Comparison of ENCODE assay signal across 9 cellular contexts in genomic region chr12:64621257-64621942, GRCh38. TPM values are rescaled to one million over a fixed set of nuclear protein-coding genes. Genes with fewer than 3 reads are reported as not detected.
DNase-seq lines count a peak whose midpoint lies in the region; ATAC-seq, FAIRE-seq and TF ChIP-seq lines count a peak whose summit lies in the region.
"Had no signal": no experiment of that assay in that cellular context is flagged by ENCODE, and none has a peak within 500 bp of the region (broad histone marks: within the 10 kb centered on the region; RNA-seq: fewer than 3 reads in every experiment).

No MANE protein-coding gene starts in this region.

- peaks cover 0 to 2% of the 10 kb centered on the region in 2 experiments for H3K4me1 ChIP-seq in trophoblast cell (ENCODE audit: control insufficient read depth in 1 of 2, insufficient read depth in 2 of 2, low read length in 2 of 2)
- peaks cover 0 to 42% (median 4%) of the 10 kb centered on the region in 3 donors for H3K4me1 ChIP-seq in pancreas
- H3K4me1 ChIP-seq: parathyroid adenoma had no signal

- TF ChIP-seq CTCF in pancreas (IDR thresholded peaks at IDR 0.05) = no peak

- WGBS in trophoblast cell (ENCODE audit: extremely low coverage, insufficient coverage, insufficient read length) = no CpG with 5 or more reads among the region's 13 CpGs
- 93 to 97% methylated on average over 13 of the region's 13 CpGs for WGBS in pancreas, 2 donors

- H3K4ac ChIP-seq in trophoblast cell (ENCODE audit: low read depth, low read length) = no peak overlapping the region

- no peak overlapping the region for H3K9ac ChIP-seq in trophoblast cell (ENCODE audit: low read length)
- H3K9ac ChIP-seq: parathyroid adenoma had no signal

- H3K4me3 ChIP-seq in trophoblast cell (ENCODE audit: low read depth, low read length) (no peak overlapping the region), pancreas (no peak overlapping the region)

- no peak overlapping the region for H3K14ac ChIP-seq in trophoblast cell (ENCODE audit: low read length)

- no peaks in the 10 kb centered on the region for H3K9me3 Mint-ChIP-seq in activated CD4-positive, alpha-beta memory T cell treated with anti-CD3 and anti-CD28 coated beads for 36 hours
- H3K9me3 Mint-ChIP-seq in activated CD4-positive, alpha-beta memory T cell treated with anti-CD3 and anti-CD28 coated beads, Interleukin-2, amount 10 ng/mL, durations not matched to agents 7 days and 5 days = no peaks in the 10 kb centered on the region

- peaks cover 64% of the 10 kb centered on the region for H3K4me1 Mint-ChIP-seq in activated CD4-positive, alpha-beta memory T cell treated with anti-CD3 and anti-CD28 coated beads for 36 hours (ENCODE audit: low read depth)
- peaks cover 44% of the 10 kb centered on the region for H3K4me1 Mint-ChIP-seq in activated CD4-positive, alpha-beta memory T cell treated with anti-CD3 and anti-CD28 coated beads, Interleukin-2, amount 10 ng/mL, durations not matched to agents 7 days and 5 days

- FAIRE-seq in pancreas (lab: Jason Lieb, UNC) = no peak

- peaks cover 4% of the 10 kb centered on the region for H3K36me3 Mint-ChIP-seq in activated CD4-positive, alpha-beta memory T cell treated with anti-CD3 and anti-CD28 coated beads for 36 hours
- peaks cover 29% of the 10 kb centered on the region for H3K36me3 Mint-ChIP-seq in activated CD4-positive, alpha-beta memory T cell treated with anti-CD3 and anti-CD28 coated beads, Interleukin-2, amount 10 ng/mL, durations not matched to agents 7 days and 5 days (ENCODE audit: low read depth)

- no peak overlapping the region for H2BK12ac ChIP-seq in trophoblast cell (ENCODE audit: low read length)

- H3K79me2 ChIP-seq in trophoblast cell (ENCODE audit: control insufficient read depth, insufficient read depth, low read length, poor library complexity) = no peaks in the 10 kb centered on the region

- H3K27me3 ChIP-seq in trophoblast cell (ENCODE audit: insufficient read depth, low read length) = no peaks in the 10 kb centered on the region
- no peaks in the 10 kb centered on the region for H3K27me3 ChIP-seq in pancreas

- no peak overlapping the region for H4K91ac ChIP-seq in trophoblast cell (ENCODE audit: low read depth, low read length)

- no peak overlapping the region for H2BK5ac ChIP-seq in trophoblast cell (ENCODE audit: low read depth, low read length, poor library complexity)

- H3K79me1 ChIP-seq in trophoblast cell (ENCODE audit: low read length) = peaks cover 1% of the 10 kb centered on the region

- intact Hi-C loops in activated CD4-positive, alpha-beta memory T cell treated with anti-CD3 and anti-CD28 coated beads for 36 hours (cut with micrococcal nuclease) = no loop called here
- intact Hi-C loops in pancreas (cut with DNase I) = no loop called here

- CTCF ChIA-PET in activated CD4-positive, alpha-beta memory T cell treated with anti-CD3 and anti-CD28 coated beads for 36 hours (lab: Charles Lee) = no interaction called here
- CTCF ChIA-PET in activated CD4-positive, alpha-beta memory T cell treated with anti-CD3 and anti-CD28 coated beads, Interleukin-2, amount 10 ng/mL, durations not matched to agents 7 days and 5 days (lab: Charles Lee) = no interaction called here

- no peak overlapping the region for H3K18ac ChIP-seq in trophoblast cell (ENCODE audit: low read length)

- no peaks in the 10 kb centered on the region for H3K36me3 ChIP-seq in trophoblast cell (ENCODE audit: control insufficient read depth in 1 of 2, insufficient read depth in 2 of 2, low read length in 2 of 2)
- H3K36me3 ChIP-seq in pancreas = no peaks in the 10 kb centered on the region

- no peak overlapping the region for H3K23ac ChIP-seq in trophoblast cell (ENCODE audit: low read length)

- no peak for DNase-seq in activated CD4-positive, alpha-beta memory T cell treated with anti-CD3 and anti-CD28 coated beads for 36 hours
- no peak for DNase-seq in activated CD4-positive, alpha-beta memory T cell treated with anti-CD3 and anti-CD28 coated beads, Interleukin-2, amount 10 ng/mL, durations not matched to agents 7 days and 5 days
- DNase-seq in SKM-1 (lab: John Stamatoyannopoulos, UW; ENCODE audit: unreplicated experiment) = peak; percentile 19
- DNase-seq in trophoblast cell = peak; percentile 80 to 87
- no peak for DNase-seq in pancreas
- no peak for DNase-seq in NCI-H1105 treated with DMSO at 0.1 percent for 48 hours (lab: John Stamatoyannopoulos, UW)
- DNase-seq in T1000 (lab: John Stamatoyannopoulos, UW) = no peak

- POLR2A ChIA-PET in activated CD4-positive, alpha-beta memory T cell treated with anti-CD3 and anti-CD28 coated beads for 36 hours (lab: Charles Lee) = interaction anchor here (0.6 kb wide), 1 partner anchor 30 kb away, joined by 3 read pairs; no protein-coding TSS in a partner anchor
- POLR2A ChIA-PET in activated CD4-positive, alpha-beta memory T cell treated with anti-CD3 and anti-CD28 coated beads, Interleukin-2, amount 10 ng/mL, durations not matched to agents 7 days and 5 days (lab: Charles Lee) = no interaction called here

- H2AK5ac ChIP-seq in trophoblast cell (ENCODE audit: low read length) = no peak overlapping the region

- H4K12ac ChIP-seq in trophoblast cell (ENCODE audit: low read depth, low read length) = no peak overlapping the region

- H3K27ac ChIP-seq in trophoblast cell (ENCODE audit: low read depth, low read length) (no peak overlapping the region), pancreas (peak overlapping the region in 1 of 4 donors; percentile 2)
- H3K27ac ChIP-seq: parathyroid adenoma had no signal

- ATAC-seq in HG02885 (IDR thresholded peaks at IDR 0.05; ENCODE audit: poor library complexity, unreplicated experiment) (peak; percentile 68), pancreas (no peak)

- no peaks in the 10 kb centered on the region for H3K27me3 Mint-ChIP-seq in activated CD4-positive, alpha-beta memory T cell treated with anti-CD3 and anti-CD28 coated beads for 36 hours
- no peaks in the 10 kb centered on the region for H3K27me3 Mint-ChIP-seq in activated CD4-positive, alpha-beta memory T cell treated with anti-CD3 and anti-CD28 coated beads, Interleukin-2, amount 10 ng/mL, durations not matched to agents 7 days and 5 days

- H3K9me3 ChIP-seq in trophoblast cell (ENCODE audit: insufficient read depth, low read depth, low read length) = no peaks in the 10 kb centered on the region
- no peaks in the 10 kb centered on the region for H3K9me3 ChIP-seq in pancreas

- no peak overlapping the region for H2BK120ac ChIP-seq in trophoblast cell (ENCODE audit: insufficient read depth, low read length, poor library complexity)

- H3K4me2 ChIP-seq in trophoblast cell (ENCODE audit: low read length) = no peak overlapping the region

- no peak overlapping the region for H2AFZ ChIP-seq in trophoblast cell (ENCODE audit: insufficient read depth, low read length, poor library complexity)
- H2AFZ ChIP-seq: parathyroid adenoma had no signal

- peak overlapping the region; percentile 23 for H3K27ac Mint-ChIP-seq in activated CD4-positive, alpha-beta memory T cell treated with anti-CD3 and anti-CD28 coated beads for 36 hours
- H3K27ac Mint-ChIP-seq in activated CD4-positive, alpha-beta memory T cell treated with anti-CD3 and anti-CD28 coated beads, Interleukin-2, amount 10 ng/mL, durations not matched to agents 7 days and 5 days = no peak overlapping the region

- no peak overlapping the region for H3K4me3 Mint-ChIP-seq in activated CD4-positive, alpha-beta memory T cell treated with anti-CD3 and anti-CD28 coated beads for 36 hours
- H3K4me3 Mint-ChIP-seq in activated CD4-positive, alpha-beta memory T cell treated with anti-CD3 and anti-CD28 coated beads, Interleukin-2, amount 10 ng/mL, durations not matched to agents 7 days and 5 days = no peak overlapping the region

- H4K8ac ChIP-seq in trophoblast cell (ENCODE audit: low read depth, low read length) = no peak overlapping the region

RNA-seq across cellular contexts. Expression of gene RASSF3, which starts 11.1 kb away (rescaled TPM):
- total RNA-seq in activated CD4-positive, alpha-beta memory T cell treated with anti-CD3 and anti-CD28 coated beads for 36 hours = 10 to 100 TPM; 40.6 to 40.7 TPM
- 10 to 100 TPM; 81.3 to 83.7 TPM for total RNA-seq in activated CD4-positive, alpha-beta memory T cell treated with anti-CD3 and anti-CD28 coated beads, Interleukin-2, amount 10 ng/mL, durations not matched to agents 7 days and 5 days
- polyA plus RNA-seq in trophoblast cell (2013) = 27.3 and 29.6 TPM in 2 replicates
- 10 to 100 TPM; 13.7 to 36.5 (median 22.6) TPM for total RNA-seq in pancreas
- 1 to 10 TPM; 5.2 to 8.6 TPM for polyA plus RNA-seq in pancreas

Comparison
In these comparisons a context has a peak if more than half of its experiments do, and no peak if none do; other contexts are left out.
1. DNase-seq: peak in SKM-1 (single experiment) and trophoblast cell (2 of 2); none in activated CD4-positive, alpha-beta memory T cell treated with anti-CD3 and anti-CD28 coated beads for 36 hours (single experiment), activated CD4-positive, alpha-beta memory T cell treated with anti-CD3 and anti-CD28 coated beads, Interleukin-2, amount 10 ng/mL, durations not matched to agents 7 days and 5 days (single experiment), pancreas (0 of 6), NCI-H1105 treated with DMSO at 0.1 percent for 48 hours (single experiment) and T1000 (single experiment).